8 cellular contexts compared by ENCODE assay signal in the genomic region with DNA sequence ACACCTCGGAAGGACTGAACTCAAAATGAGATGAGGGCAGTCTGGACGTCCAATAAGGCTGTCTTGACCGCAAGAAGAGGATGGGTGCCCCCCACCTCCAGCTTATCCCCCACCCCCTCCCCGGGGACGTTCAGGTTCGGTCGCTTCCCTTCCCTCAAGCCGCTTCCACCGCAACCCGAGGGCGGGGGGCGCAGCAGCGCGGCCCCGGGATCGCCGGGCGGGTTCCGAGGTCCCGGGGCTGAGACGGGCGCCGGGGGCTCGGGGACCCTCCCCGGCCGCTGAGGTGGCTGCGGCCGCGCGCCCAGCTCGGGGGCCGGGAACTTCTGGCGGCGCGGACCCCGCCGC.
A peak's percentile ranks its signal among the peaks of the same experiment; 100 is the strongest.
DNase-seq lines count a peak whose midpoint lies in the region; ATAC-seq and TF ChIP-seq lines count a peak whose summit lies in the region.

No MANE protein-coding gene starts in this region.

- no peak for TF ChIP-seq CTCF in coronary artery (IDR thresholded peaks at IDR 0.05)

- H3K27me3 ChIP-seq in ACC112 (ENCODE audit: insufficient read depth, low read length) (no peaks in the 10 kb centered on the region), mucosa of rectum (ENCODE audit: control insufficient read depth in 2 of 2, insufficient read depth in 2 of 2, low read length in 2 of 2) (no peaks in the 10 kb centered on the region)

- peaks cover 6% of the 10 kb centered on the region; the same call in 1 of the 2 replicates for H3K36me3 ChIP-seq in ACC112 (ENCODE audit: insufficient read depth, low read length)
- peaks cover 0 to 2% of the 10 kb centered on the region in 2 donors for H3K36me3 ChIP-seq in mucosa of rectum (ENCODE audit: control insufficient read depth in 2 of 2, insufficient read depth in 2 of 2, low read length in 2 of 2)

- H2AFZ ChIP-seq in ACC112 (ENCODE audit: low read length, unreplicated experiment), result peak overlapping the region; percentile 96

- no peaks in the 10 kb centered on the region for H3K9me3 ChIP-seq in mucosa of rectum (ENCODE audit: control insufficient read depth in 2 of 2, low read length in 2 of 2)

- peaks cover 19% of the 10 kb centered on the region for H3K79me2 ChIP-seq in ACC112 (ENCODE audit: control insufficient read depth, insufficient read depth, low read length, unreplicated experiment)

- peaks cover 8% of the 10 kb centered on the region for H3K4me1 ChIP-seq in ACC112 (ENCODE audit: control insufficient read depth, insufficient read depth, low read length, unreplicated experiment)
- peaks cover 3 to 5% of the 10 kb centered on the region in 2 donors for H3K4me1 ChIP-seq in mucosa of rectum (ENCODE audit: control insufficient read depth in 2 of 2, insufficient read depth in 2 of 2, low read length in 2 of 2)

- H3K27ac ChIP-seq in ACC112 (ENCODE audit: low read depth, low read length) (peak overlapping the region; percentile 36; the same call in 1 of the 2 replicates), coronary artery (peak overlapping the region; percentile 89 to 99), mucosa of rectum (ENCODE audit: low read depth in 2 of 2, low read length in 2 of 2) (peak overlapping the region; percentile 84 to 85)

- ATAC-seq in GM19397 (IDR thresholded peaks at IDR 0.05; ENCODE audit: unreplicated experiment) (peak; percentile 18), HG03159 (IDR thresholded peaks at IDR 0.05; ENCODE audit: unreplicated experiment) (no peak)

- peak overlapping the region; percentile 70 to 78 for H3K9ac ChIP-seq in mucosa of rectum (ENCODE audit: low read depth in 1 of 2, low read length in 2 of 2)

- H3K4me3 ChIP-seq in ACC112 (ENCODE audit: low read depth, low read length), result peak overlapping the region; percentile 97
- H3K4me3 ChIP-seq in coronary artery, result peak overlapping the region; percentile 93
- H3K4me3 ChIP-seq in mucosa of rectum (ENCODE audit: low read length in 2 of 2), result peak overlapping the region; percentile 74 to 79

- DNase-seq in Kasumi-1 (lab: John Stamatoyannopoulos, UW), result peak; percentile 40 to 47
- no peak for DNase-seq in coronary artery (ENCODE audit: low spot score)
- no peak for DNase-seq in SKM-1 (lab: John Stamatoyannopoulos, UW; ENCODE audit: unreplicated experiment)
- no peak for DNase-seq in stimulated activated CD4-positive, alpha-beta T cell treated with anti-CD3 and anti-CD28 coated beads, Interleukin-1b, Interleukin-23, amount 100 ng/mL, for 48 hours

Comparison
In these comparisons a context has a peak if more than half of its experiments do, and no peak if none do; other contexts are left out.
1. H3K27ac ChIP-seq: peak in every context shown above with its lines; median percentile 94 in coronary artery; 84 in mucosa of rectum; 36 in ACC112.
2. DNase-seq: peak in Kasumi-1 (2 of 2); none in coronary artery (single experiment), SKM-1 (single experiment) and stimulated activated CD4-positive, alpha-beta T cell treated with anti-CD3 and anti-CD28 coated beads, Interleukin-1b, Interleukin-23, amount 100 ng/mL, for 48 hours (single experiment).
3. Peak in every context shown above with its lines, with median percentiles within 50 percentile points of each other: H3K4me3 ChIP-seq.